27 cellular contexts compared by ENCODE assay signal in genomic region chr17:35651467-35651866, GRCh38.
"Had no signal": no experiment of that assay in that cellular context is flagged by ENCODE, and none has a peak within 500 bp of the region (broad histone marks: within the 10 kb centered on the region; RNA-seq: fewer than 3 reads in every experiment).

No MANE protein-coding gene starts in this region.

- H3K4me3 ChIP-seq: stomach, suprapubic skin, testis, thoracic aorta, thyroid gland, tibial artery, tibial nerve, transverse colon, upper lobe of left lung, upper lobe of right lung, uterus, vagina had no signal

- ATAC-seq: stimulated activated effector memory CD8-positive, alpha-beta T cell treated with anti-CD3 and anti-CD28 coated beads, Interleukin-12 subunit alpha, Interleukin-12 subunit beta, amount 100 ng/mL, for 72 hours; stimulated activated memory B cell treated with anti-CD40 and anti-IgM and Interleukin-4, amounts not matched to agents 10 μg/mL and 1 μg/mL and 100 μg/mL, for 72 hours; stimulated activated naive B cell treated with anti-CD40 and anti-IgM and Interleukin-4, amounts not matched to agents 10 μg/mL and 1 μg/mL and 100 μg/mL, for 72 hours; stimulated activated naive CD8-positive, alpha-beta T cell treated with anti-CD3 and anti-CD28 coated beads, Interleukin-15, amount 100 ng/mL, for 72 hours; stimulated activated naive CD8-positive, alpha-beta T cell treated with anti-CD3 and anti-CD28 coated beads, Interleukin-15, Interleukin-2, amounts not matched to agents 100 U/mL and 50 U/mL, for 24 hours; upper lobe of right lung had no signal

- H3K27ac ChIP-seq: stomach, suprapubic skin, testis, thoracic aorta, thyroid gland, tibial artery, tibial nerve, transverse colon, upper lobe of left lung, upper lobe of right lung, uterus, vagina had no signal

- FAIRE-seq: urothelium cell line had no signal

- H3K36me3 ChIP-seq: uterus had no signal

- H3K4me1 ChIP-seq: suprapubic skin, testis, thyroid gland, tibial artery, transverse colon, upper lobe of left lung, upper lobe of right lung, uterus, vagina had no signal

- DNase-seq: stimulated activated CD4-positive, alpha-beta T cell treated with anti-CD3 and anti-CD28 coated beads, Interleukin-2, amount 100 ng/mL, for 48 hours; stimulated activated CD4-positive, alpha-beta T cell treated with anti-CD3 and anti-CD28 coated beads, Interleukin-4, amount 100 ng/mL, for 1 hour; stimulated activated CD4-positive, alpha-beta T cell treated with anti-CD3 and anti-CD28 coated beads, Interleukin-4, amount 100 ng/mL, for 24 hours; stimulated activated CD4-positive, alpha-beta T cell treated with anti-CD3 and anti-CD28 coated beads, Interleukin-4, amount 100 ng/mL, for 4 hours; stimulated activated CD8-positive, alpha-beta memory T cell treated with anti-CD3 and anti-CD28 coated beads, Interleukin-4, amount 100 ng/mL, for 48 hours; stimulated activated naive B cell treated with anti-CD40 and anti-IgM and Interleukin-4, amounts not matched to agents 10 μg/mL and 1 μg/mL and 100 μg/mL, for 72 hours; stimulated activated naive CD4-positive, alpha-beta T cell; stimulated activated naive CD4-positive, alpha-beta T cell treated with Interleukin-2 at 50 U/mL for 16 hours; stimulated activated naive CD8-positive, alpha-beta T cell treated with anti-CD3 and anti-CD28 coated beads, Interleukin-15, amount 100 ng/mL, for 72 hours; stimulated activated naive CD8-positive, alpha-beta T cell treated with anti-CD3 and anti-CD28 coated beads, Interleukin-15, Interleukin-2, amounts not matched to agents 100 U/mL and 50 U/mL, for 24 hours; stomach; substantia nigra; testis; thyroid gland; tibial artery; transverse colon; trophoblast cell; upper lobe of left lung; upper lobe of right lung; uterus had no signal

- H3K27me3 ChIP-seq: stomach, suprapubic skin, testis, thyroid gland, tibial artery, tibial nerve, transverse colon, upper lobe of left lung, upper lobe of right lung, uterus, vagina had no signal

- H3K9me3 ChIP-seq: stomach, suprapubic skin, testis, thoracic aorta, thyroid gland, tibial artery, tibial nerve, transverse colon, upper lobe of left lung, upper lobe of right lung, uterus, vagina had no signal
